In the genomic region with DNA sequence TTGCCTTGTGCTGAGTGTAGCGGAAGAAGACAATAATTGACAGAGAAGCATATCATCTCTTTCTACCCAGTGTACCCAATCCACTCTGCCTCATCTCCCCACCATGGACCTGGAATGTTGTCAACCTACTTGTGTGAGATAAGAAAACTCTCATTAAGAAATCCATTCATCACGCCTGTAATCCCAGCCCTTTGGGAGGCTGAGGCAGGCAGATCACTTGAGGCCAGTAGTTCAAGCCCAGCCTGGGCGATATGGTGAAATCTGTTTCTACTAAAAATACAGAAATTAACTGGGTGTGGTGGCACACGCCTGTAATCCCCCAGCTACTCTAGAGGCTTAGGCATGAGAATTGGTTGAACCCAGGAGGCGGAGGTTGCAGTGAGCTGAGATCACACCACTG, we compare ENCODE assay signal across 23 cellular contexts.
A peak's percentile ranks its signal among the peaks of the same experiment; 100 is the strongest.
DNase-seq lines count a peak whose midpoint lies in the region; ATAC-seq and TF ChIP-seq lines count a peak whose summit lies in the region.
"Had no signal": no experiment of that assay in that cellular context is flagged by ENCODE, and none has a peak within 500 bp of the region (broad histone marks: within the 10 kb centered on the region; RNA-seq: fewer than 3 reads in every experiment).

No MANE protein-coding gene starts in this region.

- peak overlapping the region in 8 of 12 donors; percentile 1 to 64 (median 46) for H3K27ac ChIP-seq in heart left ventricle
- H3K27ac ChIP-seq in fibroblast of lung (ENCODE audit: insufficient read depth, low read length), result peak overlapping the region; percentile 71
- no peak overlapping the region for H3K27ac ChIP-seq in CD4-positive, alpha-beta T cell (ENCODE audit: low read depth, low read length)
- H3K27ac ChIP-seq: BLaER1 had no signal

- no peak overlapping the region for H3K9ac ChIP-seq in fibroblast of lung (ENCODE audit: insufficient read depth, low read length)
- H3K9ac ChIP-seq: BLaER1 had no signal

- ATAC-seq in heart left ventricle (no peak), left cardiac atrium (no peak), GM19397 (IDR thresholded peaks at IDR 0.05; ENCODE audit: unreplicated experiment) (no peak)
- ATAC-seq in CD4-positive, alpha-beta T cell (ENCODE audit: poor library complexity), result no peak
- ATAC-seq: T-cell had no signal

- H3K4me3 Mint-ChIP-seq in progenitor cell of endocrine pancreas (ENCODE audit: low read depth), result no peak overlapping the region
- H3K4me3 Mint-ChIP-seq in CD4-positive, alpha-beta T cell, result no peak overlapping the region
- H3K4me3 Mint-ChIP-seq: activated naive CD8-positive, alpha-beta T cell treated with anti-CD3 and anti-CD28 coated beads, Interleukin-2, amount 10 ng/mL, durations not matched to agents 7 days and 5 days; T-cell had no signal

- TF ChIP-seq CTCF in heart left ventricle (IDR thresholded peaks at IDR 0.05), result no peak
- no peak for TF ChIP-seq CTCF in fibroblast of lung (conservative IDR thresholded peaks at IDR 0.05 in 1 of 2, IDR thresholded peaks at IDR 0.05 in 1 of 2; ENCODE audit: low read depth in 1 of 2, low read length in 2 of 2)
- no peak for TF ChIP-seq CTCF in progenitor cell of endocrine pancreas (IDR thresholded peaks at IDR 0.05; ENCODE audit: unreplicated experiment)
- no peak for TF ChIP-seq CTCF in CD4-positive, alpha-beta T cell (IDR thresholded peaks at IDR 0.05)

- H3K4me1 Mint-ChIP-seq in progenitor cell of endocrine pancreas (ENCODE audit: low read depth), result peaks cover 59% of the 10 kb centered on the region
- no peaks in the 10 kb centered on the region for H3K4me1 Mint-ChIP-seq in CD4-positive, alpha-beta T cell (ENCODE audit: low read depth)
- H3K4me1 Mint-ChIP-seq: activated naive CD8-positive, alpha-beta T cell treated with anti-CD3 and anti-CD28 coated beads, Interleukin-2, amount 10 ng/mL, durations not matched to agents 7 days and 5 days; T-cell had no signal

- CTCF ChIA-PET in CD4-positive, alpha-beta T cell (lab: Charles Lee), result no interaction called here

- no peak overlapping the region for H3K4me2 ChIP-seq in fibroblast of lung (ENCODE audit: extremely low read depth, insufficient read depth, low read length)
- H3K4me2 ChIP-seq: BLaER1 had no signal

- H4K20me1 ChIP-seq in fibroblast of lung (ENCODE audit: control insufficient read depth, extremely low read depth, insufficient read depth, low read length), result no peaks in the 10 kb centered on the region

- H2AFZ ChIP-seq in fibroblast of lung (ENCODE audit: low read length), result no peak overlapping the region

- peak overlapping the region; percentile 33 for H3K27ac Mint-ChIP-seq in progenitor cell of endocrine pancreas
- no peak overlapping the region for H3K27ac Mint-ChIP-seq in CD4-positive, alpha-beta T cell
- H3K27ac Mint-ChIP-seq: activated naive CD8-positive, alpha-beta T cell treated with anti-CD3 and anti-CD28 coated beads, Interleukin-2, amount 10 ng/mL, durations not matched to agents 7 days and 5 days; activated T-helper 2 cell treated with anti-CD3 and anti-CD28 coated beads, Interferon-gamma antibody, Interleukin-2, Interleukin-4, amounts not matched to agents 10 μg/mL and 5 μg/mL and 100 μg/mL, durations not matched to agents 14 hours and 24 hours and 36 hours; T-cell had no signal

- no peaks in the 10 kb centered on the region for H3K79me2 ChIP-seq in fibroblast of lung (ENCODE audit: control insufficient read depth, insufficient read depth, low read length)

- no peaks in the 10 kb centered on the region for H3K9me3 Mint-ChIP-seq in progenitor cell of endocrine pancreas (ENCODE audit: low read depth)
- no peaks in the 10 kb centered on the region for H3K9me3 Mint-ChIP-seq in CD4-positive, alpha-beta T cell
- H3K9me3 Mint-ChIP-seq: activated naive CD8-positive, alpha-beta T cell treated with anti-CD3 and anti-CD28 coated beads, Interleukin-2, amount 10 ng/mL, durations not matched to agents 7 days and 5 days; activated T-helper 2 cell treated with anti-CD3 and anti-CD28 coated beads, Interferon-gamma antibody, Interleukin-2, Interleukin-4, amounts not matched to agents 10 μg/mL and 5 μg/mL and 100 μg/mL, durations not matched to agents 14 hours and 24 hours and 36 hours had no signal

- whole genome bisulfite sequencing in heart left ventricle, 4 donors, result 86 to 88% (median 87%) methylated on average over 4 to 5 of the region's 5 CpGs

- H3K27me3 Mint-ChIP-seq in progenitor cell of endocrine pancreas, result no peaks in the 10 kb centered on the region
- no peaks in the 10 kb centered on the region for H3K27me3 Mint-ChIP-seq in CD4-positive, alpha-beta T cell
- H3K27me3 Mint-ChIP-seq: activated naive CD8-positive, alpha-beta T cell treated with anti-CD3 and anti-CD28 coated beads, Interleukin-2, amount 10 ng/mL, durations not matched to agents 7 days and 5 days; T-cell had no signal

- POLR2A ChIA-PET in CD4-positive, alpha-beta T cell (lab: Charles Lee), result no interaction called here

- no peaks in the 10 kb centered on the region for H3K9me3 ChIP-seq in heart left ventricle
- H3K9me3 ChIP-seq in fibroblast of lung (ENCODE audit: control insufficient read depth, insufficient read depth, low read depth, low read length), result no peaks in the 10 kb centered on the region
- no peaks in the 10 kb centered on the region for H3K9me3 ChIP-seq in CD4-positive, alpha-beta T cell (ENCODE audit: control insufficient read depth, low read length)
- H3K9me3 ChIP-seq: BLaER1, HAP-1 had no signal

- H3K4me1 ChIP-seq in heart left ventricle (peaks cover 4 to 85% (median 50%) of the 10 kb centered on the region in 12 donors), fibroblast of lung (ENCODE audit: control insufficient read depth, extremely low read depth, insufficient read depth, low read length) (peaks cover 54% of the 10 kb centered on the region)
- H3K4me1 ChIP-seq: BLaER1 had no signal

- no peaks in the 10 kb centered on the region for H3K27me3 ChIP-seq in heart left ventricle
- no peaks in the 10 kb centered on the region for H3K27me3 ChIP-seq in fibroblast of lung (ENCODE audit: control insufficient read depth, insufficient read depth, low read length)
- no peaks in the 10 kb centered on the region for H3K27me3 ChIP-seq in CD4-positive, alpha-beta T cell (ENCODE audit: control insufficient read depth, insufficient read depth, low read length)
- H3K27me3 ChIP-seq: BLaER1 had no signal

- peaks cover 12% of the 10 kb centered on the region for H3K36me3 Mint-ChIP-seq in progenitor cell of endocrine pancreas (ENCODE audit: insufficient read depth)
- H3K36me3 Mint-ChIP-seq in CD4-positive, alpha-beta T cell (ENCODE audit: low read depth), result no peaks in the 10 kb centered on the region
- H3K36me3 Mint-ChIP-seq: activated naive CD8-positive, alpha-beta T cell treated with anti-CD3 and anti-CD28 coated beads, Interleukin-2, amount 10 ng/mL, durations not matched to agents 7 days and 5 days; T-cell had no signal

- H3K36me3 ChIP-seq in heart left ventricle, result no peaks in the 10 kb centered on the region
- no peaks in the 10 kb centered on the region for H3K36me3 ChIP-seq in fibroblast of lung (ENCODE audit: control insufficient read depth, insufficient read depth, low read length)
- H3K36me3 ChIP-seq: HAP-1 had no signal

- no peak for DNase-seq in heart left ventricle
- no peak for DNase-seq in left cardiac atrium
- peak in 1 of 2 donors; percentile 31 for DNase-seq in fibroblast of lung (ENCODE audit: low read depth in 2 of 2)
- no peak for DNase-seq in progenitor cell of endocrine pancreas (ENCODE audit: low spot score, unreplicated experiment)
- no peak for DNase-seq in GM03348 (ENCODE audit: low spot score)
- no peak for DNase-seq in NCI-H1105 treated with DMSO at 0.1 percent for 48 hours (lab: John Stamatoyannopoulos, UW)
- no peak for DNase-seq in CD4-positive, alpha-beta T cell
- DNase-seq: activated CD4-positive, alpha-beta T cell treated with anti-CD3 and anti-CD28 coated beads for 48 hours; activated naive CD8-positive, alpha-beta T cell treated with anti-CD3 and anti-CD28 coated beads, Interleukin-2, amount 10 ng/mL, durations not matched to agents 7 days and 5 days; central memory CD4-positive, alpha-beta T cell; NCI-H1092 treated with DMSO at 0.1 percent for 48 hours; NCI-H2171; NCI-H82; OCI-M1; SIG-M5; small intestine; stimulated activated CD4-positive, alpha-beta T cell treated with anti-CD3 and anti-CD28 coated beads, Interleukin-2, amount 100 ng/mL, for 48 hours; stimulated activated naive CD4-positive, alpha-beta T cell treated with Interleukin-2 at 50 U/mL for 16 hours; T-cell had no signal

- no peak for TF ChIP-seq POLR2A in heart left ventricle (IDR thresholded peaks at IDR 0.05)

- intact Hi-C loops in heart left ventricle (cut with DNase I) (no loop called here), left cardiac atrium (cut with DNase I) (no loop called here)
- intact Hi-C loops in CD4-positive, alpha-beta T cell (cut with DNase I, micrococcal nuclease), result no loop called here

- no peak overlapping the region for H3K4me3 ChIP-seq in heart left ventricle
- no peak overlapping the region for H3K4me3 ChIP-seq in fibroblast of lung (replicated peaks in 1 of 4; ENCODE audit: control extremely low read depth in 1 of 4, insufficient read depth in 1 of 4, low read depth in 3 of 4, low read length in 4 of 4)
- H3K4me3 ChIP-seq: BLaER1, HAP-1 had no signal
